In the genomic region with DNA sequence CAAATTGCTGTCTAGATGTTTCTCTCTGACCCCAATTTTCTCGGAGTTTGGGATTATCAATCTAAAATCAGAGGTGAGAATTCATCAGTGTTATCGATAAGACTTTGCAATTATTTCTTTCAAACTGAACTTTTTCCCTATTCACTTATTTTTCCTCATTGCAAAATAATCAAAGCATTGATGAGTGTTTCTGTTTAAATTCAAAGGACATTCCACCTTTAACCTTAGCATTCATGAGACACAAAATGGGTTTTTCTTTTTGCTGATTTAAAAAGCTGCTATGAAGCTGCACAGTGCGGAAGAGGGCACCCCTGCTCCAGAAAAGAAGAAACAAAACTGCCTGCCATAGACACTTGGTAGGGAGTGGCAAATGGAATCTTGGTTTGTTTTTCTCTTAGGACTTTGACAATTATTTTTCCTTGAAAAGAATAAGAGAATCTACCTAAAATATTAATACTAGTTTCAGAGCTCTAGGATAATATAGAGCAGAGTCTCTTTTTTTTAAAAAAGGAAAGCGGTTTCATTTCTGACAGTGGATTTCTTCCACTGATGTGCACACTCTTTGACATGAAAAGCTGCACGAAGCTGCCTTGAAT, we compare ENCODE assay signal across 1 cellular context.
TF ChIP-seq lines count a peak whose summit lies in the region.

No MANE protein-coding gene starts in this region.

TF ChIP-seq in IMR-90, 13 proteins besides CTCF, POLR2A, EP300 and RAD21 (continued from another document):
- TF ChIP-seq MAFK (IDR thresholded peaks at IDR 0.05; ENCODE audit: low read depth, low read length), result no peak
- TF ChIP-seq CHD1 (IDR thresholded peaks at IDR 0.05; ENCODE audit: low read depth, low read length), result no peak
- TF ChIP-seq RCOR1 (IDR thresholded peaks at IDR 0.05; ENCODE audit: insufficient replicate concordance, low read length), result no peak
- no peak for TF ChIP-seq NFE2L2 (IDR thresholded peaks at IDR 0.05; ENCODE audit: low read depth, low read length)
TF ChIP-seq in IMR-90: peak in this region for 0.
